ENCODE assay signal across 1 cellular context in the genomic region with DNA sequence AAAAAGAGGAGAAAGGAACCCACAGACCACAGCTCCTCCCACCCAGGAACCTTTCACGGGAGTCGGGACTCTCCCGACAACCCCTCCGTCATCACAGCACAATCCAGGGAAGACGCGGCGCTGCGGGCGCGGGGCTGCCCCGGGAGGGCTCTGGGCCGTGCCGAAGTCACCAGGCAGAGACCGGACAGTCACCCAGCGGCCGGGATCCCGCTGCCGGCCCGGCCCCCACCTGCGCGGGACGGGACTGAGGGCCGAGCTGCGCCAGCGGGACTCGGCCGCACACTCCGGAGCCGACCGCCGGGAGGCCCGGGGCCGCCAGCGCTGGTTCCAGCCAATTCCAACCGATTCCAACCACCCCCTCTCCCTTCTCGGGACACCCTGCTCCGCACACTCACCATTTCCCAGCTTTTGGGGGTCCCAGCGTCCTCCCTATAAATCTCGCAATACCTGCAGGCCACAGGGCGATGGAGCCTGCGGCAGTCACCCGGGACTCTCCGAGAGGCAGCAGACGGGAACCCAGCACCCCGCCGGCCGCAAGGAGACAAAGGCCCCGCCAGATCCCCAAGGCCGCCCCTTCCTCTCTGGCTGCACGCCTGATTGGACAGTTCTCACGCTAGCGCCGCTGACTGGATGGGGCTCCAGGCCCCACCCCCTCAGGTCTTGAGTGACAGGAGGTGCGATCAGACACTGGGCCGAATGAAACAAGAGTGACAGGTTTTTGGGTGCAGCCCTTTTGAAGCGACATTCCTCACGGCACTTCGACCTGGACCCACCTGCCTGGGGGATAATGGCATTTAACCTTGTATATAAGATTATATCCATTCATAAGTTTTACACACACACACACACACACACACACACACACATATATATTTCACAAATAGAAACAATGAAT.
TF ChIP-seq lines count a peak whose summit lies in the region.

ZNF695 (minus strand) TSS at position 547 of the 895 bp plus-strand sequence; CDS start at position 398, 149 bp downstream.

TF ChIP-seq in HepG2, 621 proteins besides CTCF, POLR2A, EP300 and RAD21 (continued from another document):
- TF ChIP-seq, protein P1, sequence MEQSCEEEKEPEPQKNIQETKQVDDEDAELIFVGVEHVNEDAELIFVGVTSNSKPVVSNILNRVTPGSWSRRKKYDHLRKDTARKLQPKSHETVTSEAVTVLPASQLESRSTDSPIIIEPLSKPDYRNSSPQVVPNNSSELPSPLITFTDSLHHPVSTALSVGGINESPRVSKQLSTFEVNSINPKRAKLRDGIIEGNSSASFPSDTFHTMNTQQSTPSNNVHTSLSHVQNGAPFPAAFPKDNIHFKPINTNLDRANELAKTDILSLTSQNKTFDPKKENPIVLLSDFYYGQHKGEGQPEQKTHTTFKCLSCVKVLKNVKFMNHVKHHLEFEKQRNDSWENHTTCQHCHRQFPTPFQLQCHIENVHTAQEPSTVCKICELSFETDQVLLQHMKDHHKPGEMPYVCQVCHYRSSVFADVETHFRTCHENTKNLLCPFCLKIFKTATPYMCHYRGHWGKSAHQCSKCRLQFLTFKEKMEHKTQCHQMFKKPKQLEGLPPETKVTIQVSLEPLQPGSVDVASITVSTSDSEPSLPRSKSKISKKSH (CRISPR knock-in tag; IDR thresholded peaks at IDR 0.05; ENCODE audit: borderline replicate concordance), result no peak
- no peak for TF ChIP-seq ZFP36 (IDR thresholded peaks at IDR 0.05; ENCODE audit: borderline replicate concordance, low read depth, low read length, partially characterized antibody)
- TF ChIP-seq NCOR1 (IDR thresholded peaks at IDR 0.05; ENCODE audit: borderline replicate concordance, low read length), result no peak
- TF ChIP-seq KLF6 (CRISPR knock-in tag; IDR thresholded peaks at IDR 0.05), result no peak
- TF ChIP-seq SPEN (CRISPR knock-in tag; IDR thresholded peaks at IDR 0.05; ENCODE audit: low read depth), result peak; percentile 41; the same call in 1 of the 2 replicates
- TF ChIP-seq, protein P2, sequence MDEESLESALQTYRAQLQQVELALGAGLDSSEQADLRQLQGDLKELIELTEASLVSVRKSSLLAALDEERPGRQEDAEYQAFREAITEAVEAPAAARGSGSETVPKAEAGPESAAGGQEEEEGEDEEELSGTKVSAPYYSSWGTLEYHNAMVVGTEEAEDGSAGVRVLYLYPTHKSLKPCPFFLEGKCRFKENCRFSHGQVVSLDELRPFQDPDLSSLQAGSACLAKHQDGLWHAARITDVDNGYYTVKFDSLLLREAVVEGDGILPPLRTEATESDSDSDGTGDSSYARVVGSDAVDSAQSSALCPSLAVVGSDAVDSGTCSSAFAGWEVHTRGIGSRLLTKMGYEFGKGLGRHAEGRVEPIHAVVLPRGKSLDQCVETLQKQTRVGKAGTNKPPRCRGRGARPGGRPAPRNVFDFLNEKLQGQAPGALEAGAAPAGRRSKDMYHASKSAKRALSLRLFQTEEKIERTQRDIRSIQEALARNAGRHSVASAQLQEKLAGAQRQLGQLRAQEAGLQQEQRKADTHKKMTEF (CRISPR knock-in tag; IDR thresholded peaks at IDR 0.05), result no peak
- TF ChIP-seq ZNF768 (CRISPR knock-in tag; IDR thresholded peaks at IDR 0.05), result 0 out of 2 replicates have a peak, but pooled peaks have one; percentile 10
- TF ChIP-seq, protein P3, sequence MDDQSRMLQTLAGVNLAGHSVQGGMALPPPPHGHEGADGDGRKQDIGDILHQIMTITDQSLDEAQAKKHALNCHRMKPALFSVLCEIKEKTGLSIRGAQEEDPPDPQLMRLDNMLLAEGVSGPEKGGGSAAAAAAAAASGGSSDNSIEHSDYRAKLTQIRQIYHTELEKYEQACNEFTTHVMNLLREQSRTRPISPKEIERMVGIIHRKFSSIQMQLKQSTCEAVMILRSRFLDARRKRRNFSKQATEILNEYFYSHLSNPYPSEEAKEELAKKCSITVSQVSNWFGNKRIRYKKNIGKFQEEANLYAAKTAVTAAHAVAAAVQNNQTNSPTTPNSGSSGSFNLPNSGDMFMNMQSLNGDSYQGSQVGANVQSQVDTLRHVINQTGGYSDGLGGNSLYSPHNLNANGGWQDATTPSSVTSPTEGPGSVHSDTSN (CRISPR knock-in tag; IDR thresholded peaks at IDR 0.05; ENCODE audit: borderline replicate concordance), result peak; percentile 91; the same call in 1 of the 2 replicates
- TF ChIP-seq ARID3A (IDR thresholded peaks at IDR 0.05; ENCODE audit: low read depth, low read length), result 0 out of 2 replicates have a peak, but pooled peaks have one; percentile 28
- TF ChIP-seq MYC (CRISPR knock-in tag; IDR thresholded peaks at IDR 0.05; ENCODE audit: borderline replicate concordance), result peak; percentile 23; the same call in 1 of the 2 replicates
- 0 out of 2 replicates have a peak, but pooled peaks have one; percentile 16 for TF ChIP-seq ZNF510 (CRISPR knock-in tag; IDR thresholded peaks at IDR 0.05; ENCODE audit: low read depth)
- TF ChIP-seq HBP1 (CRISPR knock-in tag; IDR thresholded peaks at IDR 0.05; ENCODE audit: low read depth), result peak; percentile 90
- TF ChIP-seq PAF1 (CRISPR knock-in tag; IDR thresholded peaks at IDR 0.05), result no peak
- TF ChIP-seq, protein P4, sequence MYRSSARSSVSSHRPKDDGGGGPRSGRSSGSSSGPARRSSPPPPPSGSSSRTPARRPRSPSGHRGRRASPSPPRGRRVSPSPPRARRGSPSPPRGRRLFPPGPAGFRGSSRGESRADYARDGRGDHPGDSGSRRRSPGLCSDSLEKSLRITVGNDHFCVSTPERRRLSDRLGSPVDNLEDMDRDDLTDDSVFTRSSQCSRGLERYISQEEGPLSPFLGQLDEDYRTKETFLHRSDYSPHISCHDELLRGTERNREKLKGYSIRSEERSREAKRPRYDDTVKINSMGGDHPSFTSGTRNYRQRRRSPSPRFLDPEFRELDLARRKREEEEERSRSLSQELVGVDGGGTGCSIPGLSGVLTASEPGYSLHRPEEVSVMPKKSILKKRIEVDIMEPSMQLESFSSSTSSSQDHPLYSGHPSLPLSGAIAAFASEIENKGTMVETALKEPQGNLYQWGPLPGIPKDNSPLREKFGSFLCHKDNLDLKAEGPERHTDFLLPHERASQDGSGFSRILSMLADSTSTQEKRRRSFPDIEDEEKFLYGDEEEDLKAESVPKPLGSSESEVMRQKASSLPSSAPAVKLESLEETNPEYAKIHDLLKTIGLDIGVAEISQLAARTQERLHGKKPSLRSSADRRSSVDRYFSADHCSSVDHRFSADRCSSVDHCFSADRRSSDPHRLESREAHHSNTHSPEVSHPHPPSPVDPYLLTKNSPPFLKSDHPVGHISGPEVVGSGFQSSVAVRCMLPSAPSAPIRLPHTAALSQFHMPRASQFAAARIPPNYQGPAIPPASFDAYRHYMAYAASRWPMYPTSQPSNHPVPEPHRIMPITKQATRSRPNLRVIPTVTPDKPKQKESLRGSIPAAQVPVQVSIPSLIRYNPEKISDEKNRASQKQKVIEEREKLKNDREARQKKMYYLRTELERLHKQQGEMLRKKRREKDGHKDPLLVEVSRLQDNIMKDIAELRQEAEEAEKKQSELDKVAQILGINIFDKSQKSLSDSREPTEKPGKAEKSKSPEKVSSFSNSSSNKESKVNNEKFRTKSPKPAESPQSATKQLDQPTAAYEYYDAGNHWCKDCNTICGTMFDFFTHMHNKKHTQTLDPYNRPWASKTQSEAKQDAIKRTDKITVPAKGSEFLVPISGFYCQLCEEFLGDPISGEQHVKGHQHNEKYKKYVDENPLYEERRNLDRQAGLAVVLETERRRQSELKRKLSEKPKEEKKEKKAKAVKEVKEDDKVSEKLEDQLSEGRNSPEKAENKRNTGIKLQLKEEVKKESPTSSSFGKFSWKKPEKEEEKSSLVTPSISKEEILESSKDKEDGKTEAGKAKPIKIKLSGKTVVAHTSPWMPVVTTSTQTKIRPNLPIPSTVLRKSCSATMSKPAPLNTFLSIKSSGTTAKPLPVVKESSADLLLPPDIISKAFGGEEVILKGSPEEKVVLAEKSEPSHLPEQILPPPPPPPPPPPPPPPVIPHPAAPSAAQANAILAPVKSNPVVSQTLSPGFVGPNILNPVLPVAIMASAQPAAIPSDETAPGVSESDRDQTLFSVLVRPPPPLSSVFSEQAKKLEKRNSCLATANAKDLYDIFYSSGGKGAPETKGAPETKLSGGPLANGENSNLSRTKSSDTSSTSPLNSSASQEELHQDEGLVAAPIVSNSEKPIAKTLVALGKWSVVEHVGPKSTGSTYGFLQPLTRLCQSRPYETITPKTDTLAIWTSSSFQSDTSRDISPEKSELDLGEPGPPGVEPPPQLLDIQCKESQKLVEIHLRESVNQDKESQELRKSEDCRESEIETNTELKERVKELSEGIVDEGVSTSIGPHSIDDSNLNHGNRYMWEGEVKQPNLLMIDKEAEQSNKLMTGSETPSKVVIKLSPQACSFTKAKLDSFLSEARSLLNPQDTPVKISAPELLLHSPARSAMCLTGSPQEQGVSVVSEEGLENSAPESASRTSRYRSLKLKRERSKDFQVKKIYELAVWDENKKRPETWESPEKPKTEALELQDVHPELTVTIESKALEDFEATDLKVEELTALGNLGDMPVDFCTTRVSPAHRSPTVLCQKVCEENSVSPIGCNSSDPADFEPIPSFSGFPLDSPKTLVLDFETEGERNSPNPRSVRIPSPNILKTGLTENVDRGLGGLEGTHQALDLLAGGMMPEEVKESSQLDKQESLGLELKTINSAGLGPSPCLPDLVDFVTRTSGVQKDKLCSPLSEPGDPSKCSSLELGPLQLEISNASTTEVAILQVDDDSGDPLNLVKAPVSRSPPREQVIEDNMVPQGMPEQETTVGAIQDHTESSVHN (CRISPR knock-in tag; IDR thresholded peaks at IDR 0.05), result no peak
- no peak for TF ChIP-seq ZSCAN25 (CRISPR knock-in tag; IDR thresholded peaks at IDR 0.05)
- TF ChIP-seq GABPB1 (CRISPR knock-in tag; IDR thresholded peaks at IDR 0.05), result peak; percentile 92
